ENCODE assay signal across 9 cellular contexts in the genomic region with DNA sequence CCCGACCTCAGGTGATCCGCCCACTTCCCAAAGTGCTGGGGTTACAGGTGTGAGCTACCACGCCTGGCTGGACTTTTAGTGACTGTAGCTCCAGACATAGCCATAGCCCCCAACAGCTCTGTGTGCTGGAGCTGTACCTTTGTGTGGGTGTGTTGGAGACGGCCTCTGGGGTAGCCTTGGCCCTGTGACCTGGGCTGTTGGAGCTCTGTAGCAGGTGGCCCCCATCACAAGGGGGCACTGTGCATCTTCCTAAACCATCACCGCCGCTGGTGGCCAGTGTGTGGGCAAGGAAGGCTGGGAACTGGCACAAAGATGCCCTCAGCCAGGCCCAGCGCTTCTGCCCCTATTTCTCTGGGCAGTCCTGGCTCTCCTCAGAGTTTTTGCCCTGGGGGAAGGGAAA.
DNase-seq lines count a peak whose midpoint lies in the region; ATAC-seq and TF ChIP-seq lines count a peak whose summit lies in the region.
"Had no signal": no experiment of that assay in that cellular context is flagged by ENCODE, and none has a peak within 500 bp of the region (broad histone marks: within the 10 kb centered on the region; RNA-seq: fewer than 3 reads in every experiment).

No MANE protein-coding gene starts in this region.

- H3K9me3 Mint-ChIP-seq in activated naive CD8-positive, alpha-beta T cell treated with anti-CD3 and anti-CD28 coated beads, Interleukin-2, amount 50 U/mL, for 24 hours = no peaks in the 10 kb centered on the region
- H3K9me3 Mint-ChIP-seq: stimulated activated naive CD8-positive, alpha-beta T cell treated with anti-CD3 and anti-CD28 coated beads, Interleukin-15, Interleukin-2, amounts not matched to agents 100 ng/mL and 50 ng/mL, for 24 hours had no signal

- DNase-seq in AG09319 (ENCODE audit: extremely low read depth, low read depth) (no peak), GM13977 (ENCODE audit: low spot score) (peak; percentile 76), NCI-H82 (lab: John Stamatoyannopoulos, UW) (peak; percentile 81), hypothalamus (lab: John Stamatoyannopoulos, UW) (peak in 31 of 51 donors; percentile 5 to 68 (median 26))
- peak; percentile 42 for DNase-seq in activated naive CD8-positive, alpha-beta T cell treated with anti-CD3 and anti-CD28 coated beads, Interleukin-2, amount 50 U/mL, for 24 hours
- DNase-seq in stimulated activated CD4-positive, alpha-beta T cell treated with anti-CD3 and anti-CD28 coated beads, Interleukin-4, amount 100 ng/mL, for 24 hours = peak; percentile 23

- in situ Hi-C loops in GM13977 (cut with MboI; ENCODE audit: low pct_unique_long_range_greater_than_20kb, low sequenced_read_pairs, unreplicated experiment) = no loop called here

- H3K4me3 Mint-ChIP-seq in activated naive CD8-positive, alpha-beta T cell treated with anti-CD3 and anti-CD28 coated beads, Interleukin-2, amount 50 U/mL, for 24 hours = no peak overlapping the region
- H3K4me3 Mint-ChIP-seq: stimulated activated naive CD8-positive, alpha-beta T cell treated with anti-CD3 and anti-CD28 coated beads, Interleukin-15, Interleukin-2, amounts not matched to agents 100 ng/mL and 50 ng/mL, for 24 hours had no signal

- H3K27ac Mint-ChIP-seq in activated naive CD8-positive, alpha-beta T cell treated with anti-CD3 and anti-CD28 coated beads, Interleukin-2, amount 50 U/mL, for 24 hours = no peak overlapping the region
- H3K27ac Mint-ChIP-seq: stimulated activated naive CD8-positive, alpha-beta T cell treated with anti-CD3 and anti-CD28 coated beads, Interleukin-15, Interleukin-2, amounts not matched to agents 100 ng/mL and 50 ng/mL, for 24 hours had no signal

- H3K36me3 Mint-ChIP-seq in activated naive CD8-positive, alpha-beta T cell treated with anti-CD3 and anti-CD28 coated beads, Interleukin-2, amount 50 U/mL, for 24 hours (ENCODE audit: low read depth) = no peaks in the 10 kb centered on the region

- peak; percentile 64 for ATAC-seq in activated naive CD8-positive, alpha-beta T cell treated with anti-CD3 and anti-CD28 coated beads, Interleukin-2, amount 50 U/mL, for 24 hours
- no peak for ATAC-seq in HG03342 (IDR thresholded peaks at IDR 0.05; ENCODE audit: unreplicated experiment)
- no peak for ATAC-seq in HG03565 (IDR thresholded peaks at IDR 0.05; ENCODE audit: unreplicated experiment)

- no peaks in the 10 kb centered on the region for H3K4me1 Mint-ChIP-seq in activated naive CD8-positive, alpha-beta T cell treated with anti-CD3 and anti-CD28 coated beads, Interleukin-2, amount 50 U/mL, for 24 hours

- H3K27me3 Mint-ChIP-seq in activated naive CD8-positive, alpha-beta T cell treated with anti-CD3 and anti-CD28 coated beads, Interleukin-2, amount 50 U/mL, for 24 hours = no peaks in the 10 kb centered on the region
- H3K27me3 Mint-ChIP-seq: stimulated activated naive CD8-positive, alpha-beta T cell treated with anti-CD3 and anti-CD28 coated beads, Interleukin-15, Interleukin-2, amounts not matched to agents 100 ng/mL and 50 ng/mL, for 24 hours had no signal

- TF ChIP-seq CTCF in AG09319 (IDR thresholded peaks at IDR 0.05; ENCODE audit: low read depth, low read length) = peak; percentile 25
- TF ChIP-seq CTCF in GM13977 (IDR thresholded peaks at IDR 0.05; ENCODE audit: extremely low read depth, insufficient read depth, missing control alignments) = peak; percentile 82
